ENCODE assay signal across 1 cellular context in genomic region chr19:6761053-6761676, GRCh38.
TF ChIP-seq lines count a peak whose summit lies in the region.

No MANE protein-coding gene starts in this region.

TF ChIP-seq in K562, 482 proteins besides CTCF, POLR2A, EP300 and RAD21 (continues in another document):
- TF ChIP-seq MCM2 (IDR thresholded peaks at IDR 0.05; ENCODE audit: low read depth) (no peak), SRSF7 (optimal IDR thresholded peaks at IDR 0.05; ENCODE audit: low read depth, low read length) (no peak), CBFA2T2 (conservative IDR thresholded peaks at IDR 0.05) (peak; percentile 27; the same call in 1 of the 2 replicates), HIVEP1 (CRISPR knock-in tag; IDR thresholded peaks at IDR 0.05) (no peak), ZNF507 (tag; conservative IDR thresholded peaks at IDR 0.05) (no peak), EP400 (IDR thresholded peaks at IDR 0.05) (no peak), ELF2 (CRISPR knock-in tag; IDR thresholded peaks at IDR 0.05) (no peak), MAX (CRISPR knock-in tag; IDR thresholded peaks at IDR 0.05) (no peak), TAL1 (IDR thresholded peaks at IDR 0.05) (no peak), U2AF2 (optimal IDR thresholded peaks at IDR 0.05; ENCODE audit: low read depth, low read length) (no peak), MEF2D (tag; conservative IDR thresholded peaks at IDR 0.05; ENCODE audit: low read depth) (no peak), TFE3 (CRISPR knock-in tag; IDR thresholded peaks at IDR 0.05) (peak; percentile 58), ASH1L (IDR thresholded peaks at IDR 0.05; ENCODE audit: borderline replicate concordance, low read depth, partially characterized antibody) (no peak), PRMT5 (CRISPR knock-in tag; IDR thresholded peaks at IDR 0.05) (no peak), HMGN3 (IDR thresholded peaks at IDR 0.05; ENCODE audit: borderline replicate concordance, extremely low read depth, insufficient read length, low read depth, low read length) (no peak), ELF1 (tag; IDR thresholded peaks at IDR 0.05) (no peak), VEZF1 (CRISPR knock-in tag; IDR thresholded peaks at IDR 0.05) (no peak), ZNF695 (CRISPR knock-in tag; IDR thresholded peaks at IDR 0.05) (no peak), THRA (IDR thresholded peaks at IDR 0.05) (no peak), ZFX (CRISPR knock-in tag; IDR thresholded peaks at IDR 0.05) (no peak), HMG20A (CRISPR knock-in tag; conservative IDR thresholded peaks at IDR 0.05) (no peak), THAP7 (CRISPR knock-in tag; IDR thresholded peaks at IDR 0.05) (no peak), PHF20 (IDR thresholded peaks at IDR 0.05; ENCODE audit: partially characterized antibody) (no peak), CREBBP (IDR thresholded peaks at IDR 0.05; ENCODE audit: low read depth, low read length) (no peak), ARHGAP35 (IDR thresholded peaks at IDR 0.05; ENCODE audit: partially characterized antibody) (no peak), KLF16 (IDR thresholded peaks at IDR 0.05) (no peak), NR2C1 (IDR thresholded peaks at IDR 0.05) (no peak), NR2C1 (tag; IDR thresholded peaks at IDR 0.05) (no peak), ZNF77 (CRISPR knock-in tag; IDR thresholded peaks at IDR 0.05) (no peak), FOXA1 (IDR thresholded peaks at IDR 0.05; ENCODE audit: borderline replicate concordance) (no peak), HNRNPUL1 (IDR thresholded peaks at IDR 0.05; ENCODE audit: low read length) (no peak), ZBTB43 (CRISPR knock-in tag; IDR thresholded peaks at IDR 0.05) (no peak), FIP1L1 (IDR thresholded peaks at IDR 0.05; ENCODE audit: low read depth, low read length, poor library complexity, severe bottlenecking) (no peak), ZNF12 (CRISPR knock-in tag; IDR thresholded peaks at IDR 0.05) (no peak), BRF2 (IDR thresholded peaks at IDR 0.05; ENCODE audit: borderline replicate concordance, insufficient read depth, insufficient read length) (no peak), ZNF639 (CRISPR knock-in tag; conservative IDR thresholded peaks at IDR 0.05 in 1 of 2, IDR thresholded peaks at IDR 0.05 in 1 of 2) (no peak), MTA3 (IDR thresholded peaks at IDR 0.05; ENCODE audit: borderline replicate concordance) (no peak), SFPQ (IDR thresholded peaks at IDR 0.05; ENCODE audit: low read depth, low read length) (no peak), TOE1 (IDR thresholded peaks at IDR 0.05; ENCODE audit: borderline replicate concordance) (peak; percentile 79), TOE1 (CRISPR knock-in tag; IDR thresholded peaks at IDR 0.05; ENCODE audit: borderline replicate concordance, low read depth) (no peak), ELK1 (CRISPR knock-in tag; IDR thresholded peaks at IDR 0.05) (no peak), SIX5 (IDR thresholded peaks at IDR 0.05; ENCODE audit: borderline replicate concordance in 1 of 2, insufficient read depth in 1 of 2, low read depth in 1 of 2, low read length in 2 of 2) (peak; percentile 69 to 70), DIDO1 (tag; IDR thresholded peaks at IDR 0.05; ENCODE audit: low read depth) (no peak), PURB (CRISPR knock-in tag; IDR thresholded peaks at IDR 0.05; ENCODE audit: low read depth) (no peak), MTA2 (IDR thresholded peaks at IDR 0.05; ENCODE audit: low read depth) (no peak), PKNOX1 (IDR thresholded peaks at IDR 0.05) (peak; percentile 97), NR0B1 (IDR thresholded peaks at IDR 0.05; ENCODE audit: partially characterized antibody) (no peak), USF1 (CRISPR knock-in tag; IDR thresholded peaks at IDR 0.05) (peak; percentile 94), HINFP (tag; conservative IDR thresholded peaks at IDR 0.05; ENCODE audit: low read depth) (no peak), MECOM (CRISPR knock-in tag; IDR thresholded peaks at IDR 0.05) (no peak), XRCC5 (IDR thresholded peaks at IDR 0.05; ENCODE audit: low read depth, low read length) (no peak), FOS (IDR thresholded peaks at IDR 0.05; ENCODE audit: extremely low read depth, insufficient read length) (peak; percentile 45), IFI16 (CRISPR knock-in tag; IDR thresholded peaks at IDR 0.05) (no peak)
